ENCODE assay signal across 30 cellular contexts in genomic region chr4:48752256-48752655, GRCh38. TPM values are rescaled to one million over a fixed set of nuclear protein-coding genes. Genes with fewer than 3 reads are reported as not detected.
A peak's percentile ranks its signal among the peaks of the same experiment; 100 is the strongest.
DNase-seq lines count a peak whose midpoint lies in the region; ATAC-seq, FAIRE-seq and TF ChIP-seq lines count a peak whose summit lies in the region.
"Had no signal": no experiment of that assay in that cellular context is flagged by ENCODE, and none has a peak within 500 bp of the region (broad histone marks: within the 10 kb centered on the region; RNA-seq: fewer than 3 reads in every experiment).

No MANE protein-coding gene starts in this region.

- H3K27me3 ChIP-seq in RWPE2 (ENCODE audit: insufficient read depth, poor library complexity, severe bottlenecking), result no peaks in the 10 kb centered on the region
- H3K27me3 ChIP-seq in subcutaneous abdominal adipose tissue (ENCODE audit: control insufficient read depth in 5 of 5, insufficient read depth in 4 of 5, low read length in 5 of 5), result no peaks in the 10 kb centered on the region
- H3K27me3 ChIP-seq: SJSA1, testis, uterus had no signal

- no peak for ATAC-seq in RWPE2 (ENCODE audit: low read depth)
- no peak for ATAC-seq in GM21717 (IDR thresholded peaks at IDR 0.05; ENCODE audit: unreplicated experiment)

- H3K27ac ChIP-seq in RWPE2 (ENCODE audit: poor library complexity, severe bottlenecking), result peak overlapping the region; percentile 2
- peak overlapping the region; percentile 2 for H3K27ac ChIP-seq in subcutaneous abdominal adipose tissue (ENCODE audit: low read depth, low read length)
- H3K27ac ChIP-seq: prostate gland, SJSA1, testis, uterus had no signal

- H3K36me3 Mint-ChIP-seq in activated naive CD4-positive, alpha-beta T cell treated with anti-CD3 and anti-CD28 coated beads, Interleukin-2, amount 50 U/mL, for 24 hours, result peaks cover 7% of the 10 kb centered on the region
- H3K36me3 Mint-ChIP-seq in activated naive CD4-positive, alpha-beta T cell treated with anti-CD3 and anti-CD28 coated beads, Interleukin-2, amount 10 ng/mL, durations not matched to agents 7 days and 5 days, result peaks cover 18% of the 10 kb centered on the region
- peaks cover 36% of the 10 kb centered on the region for H3K36me3 Mint-ChIP-seq in endothelial cell (ENCODE audit: low read depth, unreplicated experiment)

- peak overlapping the region; percentile 36 for H3K27ac Mint-ChIP-seq in activated naive CD4-positive, alpha-beta T cell treated with anti-CD3 and anti-CD28 coated beads, Interleukin-2, amount 50 U/mL, for 24 hours
- H3K27ac Mint-ChIP-seq in activated naive CD4-positive, alpha-beta T cell treated with anti-CD3 and anti-CD28 coated beads, Interleukin-2, amount 10 ng/mL, durations not matched to agents 7 days and 5 days, result no peak overlapping the region
- H3K27ac Mint-ChIP-seq in endothelial cell (ENCODE audit: unreplicated experiment), result peak overlapping the region; percentile 62
- H3K27ac Mint-ChIP-seq: activated CD4-positive, alpha-beta memory T cell treated with anti-CD3 and anti-CD28 coated beads, Interleukin-2, amount 10 ng/mL, durations not matched to agents 7 days and 5 days; activated naive CD8-positive, alpha-beta T cell treated with anti-CD3 and anti-CD28 coated beads for 36 hours; activated T-helper 2 cell treated with anti-CD3 and anti-CD28 coated beads, Interferon-gamma antibody, Interleukin-2, Interleukin-4, amounts not matched to agents 10 μg/mL and 5 μg/mL and 100 μg/mL, durations not matched to agents 14 hours and 24 hours and 36 hours; stimulated activated naive B cell treated with anti-CD40 and anti-IgM and Interleukin-4, amounts not matched to agents 10 μg/mL and 1 μg/mL and 100 μg/mL, for 72 hours had no signal

- H3K36me3 ChIP-seq in RWPE2 (ENCODE audit: low read depth) (peaks cover 7% of the 10 kb centered on the region; the same call in 1 of the 2 replicates), subcutaneous abdominal adipose tissue (ENCODE audit: control insufficient read depth in 5 of 5, insufficient read depth in 5 of 5, low read length in 5 of 5) (no peaks in the 10 kb centered on the region)
- H3K36me3 ChIP-seq: prostate gland, SJSA1, uterus had no signal

- H3K27me3 Mint-ChIP-seq in activated naive CD4-positive, alpha-beta T cell treated with anti-CD3 and anti-CD28 coated beads, Interleukin-2, amount 50 U/mL, for 24 hours, result no peaks in the 10 kb centered on the region
- no peaks in the 10 kb centered on the region for H3K27me3 Mint-ChIP-seq in activated naive CD4-positive, alpha-beta T cell treated with anti-CD3 and anti-CD28 coated beads, Interleukin-2, amount 10 ng/mL, durations not matched to agents 7 days and 5 days
- peaks cover 6% of the 10 kb centered on the region for H3K27me3 Mint-ChIP-seq in endothelial cell (ENCODE audit: unreplicated experiment)
- H3K27me3 Mint-ChIP-seq: activated CD4-positive, alpha-beta memory T cell treated with anti-CD3 and anti-CD28 coated beads, Interleukin-2, amount 10 ng/mL, durations not matched to agents 7 days and 5 days; activated naive CD8-positive, alpha-beta T cell treated with anti-CD3 and anti-CD28 coated beads for 36 hours; stimulated activated naive B cell treated with anti-CD40 and anti-IgM and Interleukin-4, amounts not matched to agents 10 μg/mL and 1 μg/mL and 100 μg/mL, for 72 hours had no signal

- H3K9ac ChIP-seq in subcutaneous abdominal adipose tissue (ENCODE audit: low read length in 5 of 5), result no peak overlapping the region

- H3K9me3 Mint-ChIP-seq in activated naive CD4-positive, alpha-beta T cell treated with anti-CD3 and anti-CD28 coated beads, Interleukin-2, amount 50 U/mL, for 24 hours, result no peaks in the 10 kb centered on the region
- no peaks in the 10 kb centered on the region for H3K9me3 Mint-ChIP-seq in activated naive CD4-positive, alpha-beta T cell treated with anti-CD3 and anti-CD28 coated beads, Interleukin-2, amount 10 ng/mL, durations not matched to agents 7 days and 5 days
- H3K9me3 Mint-ChIP-seq in endothelial cell (ENCODE audit: unreplicated experiment), result peaks cover 14% of the 10 kb centered on the region
- H3K9me3 Mint-ChIP-seq: activated T-helper 2 cell treated with anti-CD3 and anti-CD28 coated beads, Interferon-gamma antibody, Interleukin-2, Interleukin-4, amounts not matched to agents 10 μg/mL and 5 μg/mL and 100 μg/mL, durations not matched to agents 14 hours and 24 hours and 36 hours had no signal

- H3K4me1 Mint-ChIP-seq in activated naive CD4-positive, alpha-beta T cell treated with anti-CD3 and anti-CD28 coated beads, Interleukin-2, amount 50 U/mL, for 24 hours, result peaks cover 87% of the 10 kb centered on the region
- H3K4me1 Mint-ChIP-seq in activated naive CD4-positive, alpha-beta T cell treated with anti-CD3 and anti-CD28 coated beads, Interleukin-2, amount 10 ng/mL, durations not matched to agents 7 days and 5 days, result peaks cover 28% of the 10 kb centered on the region
- H3K4me1 Mint-ChIP-seq in endothelial cell (ENCODE audit: unreplicated experiment), result peaks cover 44% of the 10 kb centered on the region

- no peak for DNase-seq in activated naive CD4-positive, alpha-beta T cell treated with anti-CD3 and anti-CD28 coated beads, Interleukin-2, amount 10 ng/mL, durations not matched to agents 7 days and 5 days
- DNase-seq in RWPE2 (ENCODE audit: low spot score) (no peak), endothelial cell (ENCODE audit: low spot score) (no peak), H54 (ENCODE audit: insufficient read length, low spot score) (no peak), NCI-H2107 (lab: John Stamatoyannopoulos, UW) (no peak)
- DNase-seq: activated CD4-positive, alpha-beta memory T cell treated with anti-CD3 and anti-CD28 coated beads, Interleukin-2, amount 10 ng/mL, durations not matched to agents 7 days and 5 days; activated CD4-positive, alpha-beta T cell treated with anti-CD3 and anti-CD28 coated beads for 1 hour; activated CD8-positive, alpha-beta memory T cell treated with anti-CD3 and anti-CD28 coated beads, Interleukin-2, amount 50 U/mL, for 48 hours; activated naive CD8-positive, alpha-beta T cell treated with anti-CD3 and anti-CD28 coated beads for 36 hours; caudate nucleus; COR-L47; mammary epithelial cell; NCI-H1105 treated with DMSO at 0.1 percent for 48 hours; NCI-H2029; NCI-H526; NK-92 treated with Interleukin-12 subunit alpha and Interleukin-12 subunit beta, amount 100 ng/mL, for 24 hours; stimulated activated CD4-positive, alpha-beta T cell treated with anti-CD3 and anti-CD28 coated beads, Interleukin-4, amount 100 ng/mL, for 4 hours; stimulated activated naive B cell treated with anti-CD40 and anti-IgM and Interleukin-4, amounts not matched to agents 10 μg/mL and 1 μg/mL and 100 μg/mL, for 72 hours; testis had no signal

- peak overlapping the region; percentile 16 for H3K4me3 Mint-ChIP-seq in activated naive CD4-positive, alpha-beta T cell treated with anti-CD3 and anti-CD28 coated beads, Interleukin-2, amount 50 U/mL, for 24 hours
- H3K4me3 Mint-ChIP-seq in activated naive CD4-positive, alpha-beta T cell treated with anti-CD3 and anti-CD28 coated beads, Interleukin-2, amount 10 ng/mL, durations not matched to agents 7 days and 5 days, result no peak overlapping the region
- H3K4me3 Mint-ChIP-seq in endothelial cell (ENCODE audit: unreplicated experiment), result peak overlapping the region; percentile 9
- H3K4me3 Mint-ChIP-seq: activated CD4-positive, alpha-beta memory T cell treated with anti-CD3 and anti-CD28 coated beads, Interleukin-2, amount 10 ng/mL, durations not matched to agents 7 days and 5 days; activated naive CD8-positive, alpha-beta T cell treated with anti-CD3 and anti-CD28 coated beads for 36 hours had no signal

- TF ChIP-seq POLR2A in H54 (IDR thresholded peaks at IDR 0.05; ENCODE audit: low read depth, low read length), result no peak

- CTCF ChIA-PET in activated naive CD4-positive, alpha-beta T cell treated with anti-CD3 and anti-CD28 coated beads, Interleukin-2, amount 10 ng/mL, durations not matched to agents 7 days and 5 days (lab: Charles Lee), result no interaction called here

- no peak overlapping the region for H3K4me3 ChIP-seq in RWPE2 (ENCODE audit: severe bottlenecking)
- H3K4me3 ChIP-seq in subcutaneous abdominal adipose tissue (ENCODE audit: low read depth in 1 of 5, low read length in 5 of 5), result no peak overlapping the region
- H3K4me3 ChIP-seq: prostate gland, SJSA1, testis, uterus had no signal

- no peak for TF ChIP-seq CTCF in RWPE2 (IDR thresholded peaks at IDR 0.05; ENCODE audit: poor library complexity, severe bottlenecking)
- no peak for TF ChIP-seq CTCF in endothelial cell (IDR thresholded peaks at IDR 0.05; ENCODE audit: unreplicated experiment)

- H3K4me1 ChIP-seq in RWPE2 (ENCODE audit: insufficient read depth, poor library complexity, severe bottlenecking) (peaks cover 23% of the 10 kb centered on the region), subcutaneous abdominal adipose tissue (ENCODE audit: control insufficient read depth in 5 of 5, insufficient read depth in 5 of 5, low read length in 5 of 5) (peaks cover 0 to 41% (median 19%) of the 10 kb centered on the region in 5 donors)
- H3K4me1 ChIP-seq: SJSA1, uterus had no signal

- H3K9me3 ChIP-seq in RWPE2 (ENCODE audit: severe bottlenecking) (no peaks in the 10 kb centered on the region), subcutaneous abdominal adipose tissue (ENCODE audit: control insufficient read depth in 5 of 5, low read length in 5 of 5) (no peaks in the 10 kb centered on the region)
- H3K9me3 ChIP-seq: prostate gland, SJSA1, testis, uterus had no signal

- FAIRE-seq in H54 (lab: Jason Lieb, UNC), result no peak
- FAIRE-seq: A204.1, astrocyte, G401.6, TTC549 had no signal

RNA-seq across cellular contexts. Expression of gene FRYL, which starts 27.8 kb away (rescaled TPM):
- total RNA-seq in endothelial cell (ENCODE audit: unreplicated experiment), result 93.3 TPM
